ENCODE assay signal across 17 cellular contexts in the genomic region with DNA sequence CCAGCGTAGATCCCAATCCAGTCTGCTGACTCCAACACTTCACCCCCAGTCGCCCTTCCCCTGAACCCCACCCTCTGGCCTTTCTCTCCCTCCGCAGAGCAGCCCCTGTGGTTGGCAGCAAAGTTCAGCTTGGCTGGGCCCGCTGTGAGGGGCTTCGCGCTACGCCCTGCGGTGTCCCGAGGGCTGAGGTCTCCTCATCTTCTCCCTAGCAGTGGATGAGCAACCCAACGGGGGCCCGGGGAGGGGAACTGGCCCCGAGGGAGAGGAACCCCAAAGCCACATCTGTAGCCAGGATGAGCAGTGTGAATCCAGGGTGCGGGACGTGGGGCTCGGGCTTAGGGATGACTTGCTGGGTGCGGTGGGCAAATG. TPM values are rescaled to one million over a fixed set of nuclear protein-coding genes. Genes with fewer than 3 reads are reported as not detected.
DNase-seq lines count a peak whose midpoint lies in the region; ATAC-seq, FAIRE-seq and TF ChIP-seq lines count a peak whose summit lies in the region.
"Had no signal": no experiment of that assay in that cellular context is flagged by ENCODE, and none has a peak within 500 bp of the region (broad histone marks: within the 10 kb centered on the region; RNA-seq: fewer than 3 reads in every experiment).

No MANE protein-coding gene starts in this region.

- H3K27ac ChIP-seq in K562 (ENCODE audit: extremely low read depth, low read depth, low read length): peak overlapping the region; percentile 79
- H3K27ac ChIP-seq in esophagus squamous epithelium: peak overlapping the region; percentile 64 to 84 (median 73)
- peak overlapping the region in 1 of 2 donors; percentile 46 for H3K27ac ChIP-seq in ovary
- H3K27ac ChIP-seq in thymus (ENCODE audit: low read depth): peak overlapping the region; percentile 26
- H3K27ac ChIP-seq: epithelial cell of prostate had no signal

- H3K4me2 ChIP-seq in K562 (ENCODE audit: insufficient read depth, low read length): peak overlapping the region; percentile 95

- no peaks in the 10 kb centered on the region for H3K9me1 ChIP-seq in K562 (ENCODE audit: control insufficient read depth, insufficient read depth, low read length)

- no peak for TF ChIP-seq CTCF in K562 (IDR thresholded peaks at IDR 0.05 in 2 of 3, conservative IDR thresholded peaks at IDR 0.05 in 1 of 3; ENCODE audit: insufficient read depth in 2 of 3, low read depth in 1 of 3, low read length in 3 of 3)
- no peak for TF ChIP-seq CTCF in esophagus squamous epithelium (IDR thresholded peaks at IDR 0.05)
- TF ChIP-seq CTCF in ovary (IDR thresholded peaks at IDR 0.05): no peak
- TF ChIP-seq CTCF in BE2C (IDR thresholded peaks at IDR 0.05; ENCODE audit: low read depth, low read length): no peak

- ATAC-seq in K562: no peak
- ATAC-seq in GM18868 (IDR thresholded peaks at IDR 0.05; ENCODE audit: unreplicated experiment): no peak
- ATAC-seq in GM21515 (IDR thresholded peaks at IDR 0.05; ENCODE audit: unreplicated experiment): no peak
- ATAC-seq: WTC11 had no signal

- H3K4me3 ChIP-seq in K562: peak overlapping the region; percentile 81
- H3K4me3 ChIP-seq in esophagus squamous epithelium: peak overlapping the region; percentile 31 to 65 (median 48)
- peak overlapping the region; percentile 19 for H3K4me3 ChIP-seq in ovary
- H3K4me3 ChIP-seq in thymus (ENCODE audit: low read length): no peak overlapping the region
- no peak overlapping the region for H3K4me3 ChIP-seq in BE2C (ENCODE audit: low read depth, low read length)

- TF ChIP-seq POLR2A in K562 (conservative IDR thresholded peaks at IDR 0.05) (no peak), esophagus squamous epithelium (IDR thresholded peaks at IDR 0.05) (no peak), ovary (IDR thresholded peaks at IDR 0.05) (no peak)

- peaks cover 32% of the 10 kb centered on the region for H4K20me1 ChIP-seq in K562 (replicated peaks; ENCODE audit: control insufficient read depth, insufficient read depth, low read length)

- in situ Hi-C loops in K562 (cut with MboI): no loop called here

- no peak for TF ChIP-seq EP300 in K562 (IDR thresholded peaks at IDR 0.05; ENCODE audit: low read length)
- TF ChIP-seq EP300 in ovary (IDR thresholded peaks at IDR 0.05): no peak

- H3K36me3 ChIP-seq in K562 (ENCODE audit: control insufficient read depth, insufficient read depth, low read length) (peaks cover 43% of the 10 kb centered on the region; the same call in 2 of the 3 replicates), esophagus squamous epithelium (peaks cover 0 to 7% (median 0%) of the 10 kb centered on the region in 3 donors), ovary (no peaks in the 10 kb centered on the region), thymus (ENCODE audit: control insufficient read depth, insufficient read depth) (no peaks in the 10 kb centered on the region), BE2C (no peaks in the 10 kb centered on the region)

- WGBS in K562 (ENCODE audit: insufficient coverage, low coverage, missing lambda C conversion rate): 5% methylated on average over 14 of the region's 16 CpGs
- 70% methylated on average over 6 of the region's 16 CpGs; no CpG with 5 or more reads in 1 of the 2 donors for WGBS in esophagus squamous epithelium, 2 donors
- 81 to 83% (median 82%) methylated on average over 13 to 16 of the region's 16 CpGs for WGBS in ovary, 3 donors
- WGBS in thymus: 85% methylated on average over 16 of the region's 16 CpGs

- no peak overlapping the region for H2AFZ ChIP-seq in K562 (ENCODE audit: low read depth, low read length)

- H3K4me1 ChIP-seq in K562 (replicated peaks in 1 of 2; ENCODE audit: control insufficient read depth in 2 of 2, insufficient read depth in 2 of 2, low read length in 2 of 2): peaks cover 19 to 96% of the 10 kb centered on the region in 2 experiments
- peaks cover 4 to 28% (median 7%) of the 10 kb centered on the region in 3 donors for H3K4me1 ChIP-seq in esophagus squamous epithelium
- no peaks in the 10 kb centered on the region for H3K4me1 ChIP-seq in ovary (ENCODE audit: insufficient read depth)
- H3K4me1 ChIP-seq in thymus (ENCODE audit: control insufficient read depth, insufficient read depth, low read length): peaks cover 4% of the 10 kb centered on the region
- no peaks in the 10 kb centered on the region; the same call in 1 of the 2 replicates for H3K4me1 ChIP-seq in BE2C

- POLR2A ChIA-PET in K562 (lab: Yijun Ruan, JAX): interaction anchor here (0.6 to 1.4 kb wide), 5 partner anchors 8 to 298 kb away, joined by 3 to 8 read pairs (median 3); no protein-coding TSS in a partner anchor

- H3K79me2 ChIP-seq in K562 (ENCODE audit: control insufficient read depth, insufficient read depth, low read length): peaks cover 61% of the 10 kb centered on the region

- H3K9me3 ChIP-seq in K562 (replicated peaks; ENCODE audit: control insufficient read depth, insufficient read depth, low read depth, low read length) (0 out of 2 replicates have a peak, but pooled peaks cover 3% of the 10 kb centered on the region), esophagus squamous epithelium (no peaks in the 10 kb centered on the region), ovary (no peaks in the 10 kb centered on the region), thymus (ENCODE audit: control insufficient read depth) (no peaks in the 10 kb centered on the region), BE2C (no peaks in the 10 kb centered on the region)

- no TSS peak for BruUV-seq in K562 (replicated peaks; lab: Mats Ljungman, UMichigan)

- CTCF ChIA-PET in K562 (lab: Yijun Ruan, JAX; ENCODE audit: low intra/inter-chr PET ratio): interaction anchor here (0.7 kb wide), 1 partner anchor 48 kb away, joined by 3 read pairs; no protein-coding TSS in a partner anchor

- H3K27me3 ChIP-seq in K562 (ENCODE audit: control insufficient read depth in 2 of 2, insufficient read depth in 2 of 2, low read length in 2 of 2): no peaks in the 10 kb centered on the region
- peaks cover 0 to 96% (median 2%) of the 10 kb centered on the region in 4 donors for H3K27me3 ChIP-seq in esophagus squamous epithelium
- peaks cover 3% of the 10 kb centered on the region for H3K27me3 ChIP-seq in ovary
- H3K27me3 ChIP-seq in thymus (ENCODE audit: control insufficient read depth, insufficient read depth): peaks cover 72% of the 10 kb centered on the region
- H3K27me3 ChIP-seq in BE2C: peaks cover 10% of the 10 kb centered on the region

- FAIRE-seq in K562 (lab: Jason Lieb, UNC): no peak
- FAIRE-seq: G401.6 had no signal

- intact Hi-C loops in K562 (cut with micrococcal nuclease) (no loop called here), esophagus squamous epithelium (cut with DNase I) (no loop called here), ovary (cut with DNase I) (no loop called here)

- TF ChIP-seq RAD21 in K562 (CRISPR knock-in tag; conservative IDR thresholded peaks at IDR 0.05 in 1 of 2, IDR thresholded peaks at IDR 0.05 in 1 of 2): no peak

- no peak for DNase-seq in K562 (ENCODE audit: extremely low read depth in 1 of 4, low spot score in 3 of 4)
- DNase-seq in esophagus squamous epithelium (lab: John Stamatoyannopoulos, UW): no peak
- DNase-seq in ovary: no peak
- no peak for DNase-seq in BE2C
- DNase-seq in NK-92 treated with Interleukin-12 subunit alpha and Interleukin-12 subunit beta, amount 100 ng/mL, for 24 hours (lab: John Stamatoyannopoulos, UW): no peak
- DNase-seq: H9; NCI-H1694 treated with DMSO at 0.1 percent for 48 hours; SHP77; stimulated activated naive CD4-positive, alpha-beta T cell treated with Interleukin-2 at 50 U/mL for 16 hours had no signal

- H3K9ac ChIP-seq in K562 (ENCODE audit: insufficient read depth in 1 of 2, low read depth in 2 of 2, low read length in 2 of 2): peak overlapping the region; percentile 77 to 97

RNA-seq across cellular contexts. Expression of a gene that starts 0.6 kb away (rescaled TPM):
- total RNA-seq in K562 (2011; cell fraction: chromatin; rRNA removed; ENCODE audit: low replicate concordance): 149 and 838 TPM in 2 replicates
- total RNA-seq in K562 (2011; cell fraction: nucleolus; rRNA removed): 1,169 and 1,462 TPM in 2 replicates
- 493 and 520 TPM in 2 replicates for total RNA-seq in K562 (2011; cell fraction: nucleoplasm; rRNA removed)
- total RNA-seq in K562 (2014; rRNA removed): 217 and 294 TPM in 2 replicates
- 6.6 and 10.2 TPM in 2 replicates for total RNA-seq in K562 (2014; rRNA removed; fragmentation: Illumina TruSeq; extraction: Trizol)
- 55.3 and 55.5 TPM in 2 replicates for total RNA-seq in K562 (2015; rRNA removed; fragmentation: Illumina TruSeq; extraction: Trizol)
- 213 and 225 TPM in 2 replicates for total RNA-seq in K562 (2021)
- 220 and 305 TPM in 2 replicates for polyA plus RNA-seq in K562 (2011; rRNA removed)
- 390 and 1,175 TPM in 2 replicates for polyA plus RNA-seq in K562 (2011; cell fraction: cytosol; rRNA removed)
- polyA plus RNA-seq in K562 (2011; cell fraction: nucleus; rRNA removed): 1,734 and 4,262 TPM in 2 replicates
- polyA plus RNA-seq in K562 (2012): 148 and 194 TPM in 2 replicates
- 16.3 and 110 TPM in 2 replicates for polyA plus RNA-seq in K562 (2014; fragmentation: Illumina TruSeq; extraction: Trizol)
- polyA plus RNA-seq in K562 (2014; fragmentation: Nextera tagmentation; extraction: Ambion mirVana): 10 to 100 TPM in 1 of 2 experiments, 1 to 10 TPM in 1; 1.5 to 10.9 TPM
- polyA plus RNA-seq in K562 (2014; rRNA removed): 286 and 294 TPM in 2 replicates
- polyA minus RNA-seq in K562 (2011; rRNA and poly(A)+ RNA removed): 33.5 and 52.0 TPM in 2 replicates
- 222 and 294 TPM in 2 replicates for polyA minus RNA-seq in K562 (2011; cell fraction: cytosol; rRNA and poly(A)+ RNA removed)
- polyA minus RNA-seq in K562 (2011; cell fraction: nucleus; rRNA and poly(A)+ RNA removed): 630 and 998 TPM in 2 replicates
- 10 to 100 TPM in 2 of 4 donors, 1 to 10 TPM in 2; 5.2 to 41.2 (median 21.2) TPM for total RNA-seq in esophagus squamous epithelium
- 100 to 1,000 TPM in 1 of 7 donors, 10 to 100 TPM in 6; 27.1 to 113 (median 43.4) TPM for total RNA-seq in ovary
- 100 to 1,000 TPM in 1 of 2 donors, under 1 TPM in 1; 0.18 to 105 TPM for polyA plus RNA-seq in ovary
- 118 TPM for polyA plus RNA-seq in thymus
- 154 TPM for polyA plus RNA-seq in BE2C (2012; ENCODE audit: insufficient read depth, insufficient read length, low read depth)

RNA-seq across cellular contexts. Expression of a gene that starts 24.0 kb away (rescaled TPM):
- 18.6 and 52.7 TPM in 2 replicates for total RNA-seq in K562 (2011; cell fraction: chromatin; rRNA removed; ENCODE audit: low replicate concordance)
- 77.5 and 84.7 TPM in 2 replicates for total RNA-seq in K562 (2011; cell fraction: nucleolus; rRNA removed)
- 39.6 and 45.3 TPM in 2 replicates for total RNA-seq in K562 (2011; cell fraction: nucleoplasm; rRNA removed)
- total RNA-seq in K562 (2014; rRNA removed) (45.5 and 56.5 TPM in 2 replicates), K562 (2014; rRNA removed; fragmentation: Illumina TruSeq; extraction: Trizol) (7.2 and 8.5 TPM in 2 replicates), K562 (2015; rRNA removed; fragmentation: Illumina TruSeq; extraction: Trizol) (27.7 and 31.8 TPM in 2 replicates), K562 (2021) (52.6 and 54.5 TPM in 2 replicates), esophagus squamous epithelium (10 to 100 TPM; 66.2 to 80.6 (median 75.8) TPM), ovary (10 to 100 TPM; 14.4 to 40.9 (median 24.8) TPM)
- polyA plus RNA-seq in K562 (2011; rRNA removed) (17.3 and 25.4 TPM in 2 replicates), K562 (2014; fragmentation: Illumina TruSeq; extraction: Trizol) (23.9 and 38.6 TPM in 2 replicates), K562 (2014; fragmentation: Nextera tagmentation; extraction: Ambion mirVana) (under 1 TPM; 0.13 to 0.45 TPM), K562 (2014; rRNA removed) (47.1 and 51.9 TPM in 2 replicates), ovary (10 to 100 TPM in 1 of 2 donors, 1 to 10 TPM in 1; 6.1 to 23.9 TPM), thymus (28.8 TPM)
- 37.8 and 64.3 TPM in 2 replicates for polyA plus RNA-seq in K562 (2011; cell fraction: cytosol; rRNA removed)
- 26.1 and 33.3 TPM in 2 replicates for polyA plus RNA-seq in K562 (2011; cell fraction: nucleus; rRNA removed)
- polyA plus RNA-seq in K562 (2012): 34.3 and 52.5 TPM in 2 replicates
- polyA minus RNA-seq in K562 (2011; rRNA and poly(A)+ RNA removed): 10.0 and 12.2 TPM in 2 replicates
- 19.5 and 23.0 TPM in 2 replicates for polyA minus RNA-seq in K562 (2011; cell fraction: cytosol; rRNA and poly(A)+ RNA removed)
- polyA minus RNA-seq in K562 (2011; cell fraction: nucleus; rRNA and poly(A)+ RNA removed): 21.4 and 30.0 TPM in 2 replicates
- polyA plus RNA-seq in BE2C (2012; ENCODE audit: insufficient read depth, insufficient read length, low read depth): 82.5 TPM

RNA-seq across cellular contexts. Expression of a gene that starts 49.1 kb away (rescaled TPM):
- 11.8 and 45.1 TPM in 2 replicates for total RNA-seq in K562 (2011; cell fraction: chromatin; rRNA removed; ENCODE audit: low replicate concordance)
- total RNA-seq in K562 (2011; cell fraction: nucleolus; rRNA removed): 39.9 and 47.9 TPM in 2 replicates
- total RNA-seq in K562 (2011; cell fraction: nucleoplasm; rRNA removed): 25.8 and 26.4 TPM in 2 replicates
- total RNA-seq in K562 (2014; rRNA removed) (22.3 and 25.2 TPM in 2 replicates), K562 (2014; rRNA removed; fragmentation: Illumina TruSeq; extraction: Trizol) (2.8 TPM in 2 replicates), K562 (2015; rRNA removed; fragmentation: Illumina TruSeq; extraction: Trizol) (5.9 and 7.4 TPM in 2 replicates), K562 (2021) (20.4 TPM in 2 replicates), esophagus squamous epithelium (1 to 10 TPM in 3 of 4 donors, under 1 TPM in 1; 0.48 to 6.3 (median 1.1) TPM), ovary (10 to 100 TPM in 5 of 7 donors, 1 to 10 TPM in 2; 5.2 to 23.4 (median 13.1) TPM)
- polyA plus RNA-seq in K562 (2011; rRNA removed) (11.4 and 20.2 TPM in 2 replicates), K562 (2014; fragmentation: Illumina TruSeq; extraction: Trizol) (4.2 and 6.8 TPM in 2 replicates), K562 (2014; fragmentation: Nextera tagmentation; extraction: Ambion mirVana) (under 1 TPM; 0.08 to 0.21 TPM), K562 (2014; rRNA removed) (20.5 and 21.2 TPM in 2 replicates), ovary (10 to 100 TPM in 1 of 2 donors, 1 to 10 TPM in 1; 2.9 to 15.0 TPM), thymus (6.8 TPM)
- 26.7 and 64.0 TPM in 2 replicates for polyA plus RNA-seq in K562 (2011; cell fraction: cytosol; rRNA removed)
- 41.8 and 57.7 TPM in 2 replicates for polyA plus RNA-seq in K562 (2011; cell fraction: nucleus; rRNA removed)
- 9.0 and 14.4 TPM in 2 replicates for polyA plus RNA-seq in K562 (2012)
- polyA minus RNA-seq in K562 (2011; rRNA and poly(A)+ RNA removed): 3.7 and 4.5 TPM in 2 replicates
- 13.1 and 14.0 TPM in 2 replicates for polyA minus RNA-seq in K562 (2011; cell fraction: cytosol; rRNA and poly(A)+ RNA removed)
- polyA minus RNA-seq in K562 (2011; cell fraction: nucleus; rRNA and poly(A)+ RNA removed): 9.0 and 9.8 TPM in 2 replicates
- polyA plus RNA-seq in BE2C (2012; ENCODE audit: insufficient read depth, insufficient read length, low read depth): 119 TPM
- total RNA-seq: MCF 10A, osteoblast had no signal

Comparison
In these comparisons a context has a peak if more than half of its experiments do, and no peak if none do; other contexts are left out.
1. H3K4me3 ChIP-seq: peak in K562 (single experiment), esophagus squamous epithelium (4 of 4) and ovary (single experiment); none in thymus (single experiment) and BE2C (single experiment).